In the genomic region with DNA sequence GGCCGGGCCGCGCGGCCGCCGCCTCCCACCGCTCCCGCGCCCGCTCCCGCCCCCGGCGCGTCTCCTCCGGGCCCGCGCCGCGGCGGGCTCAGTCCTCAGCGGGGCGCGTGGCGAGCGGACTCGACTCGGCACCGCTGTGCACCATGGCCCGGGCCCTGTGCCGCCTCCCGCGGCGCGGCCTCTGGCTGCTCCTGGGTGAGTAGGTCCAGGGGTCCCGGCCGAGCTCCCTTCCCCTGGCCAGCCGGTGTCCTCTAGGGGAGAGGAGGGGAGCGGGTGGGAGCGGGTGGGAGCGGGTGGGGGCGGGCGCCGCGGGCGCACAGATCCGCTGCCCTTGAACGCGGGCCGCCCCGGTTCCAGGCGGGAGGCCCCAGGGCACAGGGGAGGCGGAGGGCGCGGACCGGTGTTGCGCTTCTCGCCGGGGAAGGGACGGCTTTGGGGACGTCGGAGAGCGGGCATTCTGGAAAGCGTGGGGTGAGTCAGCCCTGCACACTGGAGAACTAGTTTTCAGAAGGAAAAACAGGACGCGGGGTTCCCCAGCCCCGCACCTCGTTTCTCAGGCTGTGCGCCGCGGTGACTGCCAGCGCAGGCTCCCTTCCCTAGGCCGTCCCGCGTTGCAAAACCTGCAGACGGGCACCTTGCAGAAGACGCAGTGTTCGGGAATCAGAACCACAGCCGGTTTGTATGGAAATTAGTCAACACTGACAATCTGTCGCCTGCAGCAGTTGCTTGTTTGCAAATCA, we compare ENCODE assay signal across 8 cellular contexts. TPM values are rescaled to one million over a fixed set of nuclear protein-coding genes. Genes with fewer than 3 reads are reported as not detected.
DNase-seq lines count a peak whose midpoint lies in the region; ATAC-seq lines count a peak whose summit lies in the region.

A gene (plus strand): TSS at position 91 of the 740 bp plus-strand sequence. CDS start 53 bp downstream, at position 144.

- H3K36me3 ChIP-seq in stomach smooth muscle (ENCODE audit: control insufficient read depth in 2 of 2, insufficient read depth in 2 of 2, low read length in 2 of 2) = no peaks in the 10 kb centered on the region

- H3K4me1 ChIP-seq in stomach smooth muscle (ENCODE audit: control insufficient read depth, insufficient read depth, low read length) = peaks cover 40% of the 10 kb centered on the region

- peak; percentile 85 for DNase-seq in DMS 273 (lab: John Stamatoyannopoulos, UW; ENCODE audit: unreplicated experiment)
- peak; percentile 85 for DNase-seq in NCI-H526 treated with DMSO at 0.1 percent for 48 hours (lab: John Stamatoyannopoulos, UW)
- DNase-seq in cerebellum (ENCODE audit: low spot score) = peak; percentile 15
- peak; percentile 48 for DNase-seq in left lobe of liver (ENCODE audit: low spot score)
- DNase-seq in HK-2 (ENCODE audit: unreplicated experiment) = no peak

- H3K27me3 ChIP-seq in stomach smooth muscle (ENCODE audit: control insufficient read depth in 1 of 2, insufficient read depth in 2 of 2, low read length in 2 of 2) = no peaks in the 10 kb centered on the region

- H3K27ac ChIP-seq in stomach smooth muscle (ENCODE audit: low read length) = peak within 1 kb of the TSS; percentile 94

- ATAC-seq in left lobe of liver = peak; percentile 57
- no peak for ATAC-seq in GM21619 (IDR thresholded peaks at IDR 0.05; ENCODE audit: unreplicated experiment)
- ATAC-seq in HG02678 (IDR thresholded peaks at IDR 0.05; ENCODE audit: unreplicated experiment) = no peak

- peak within 1 kb of the TSS; percentile 83 to 92 for H3K4me3 ChIP-seq in stomach smooth muscle (ENCODE audit: low read length in 2 of 2)

- H3K9ac ChIP-seq in stomach smooth muscle (ENCODE audit: low read length in 2 of 2) = peak within 1 kb of the TSS; percentile 79 to 90

- H3K9me3 ChIP-seq in stomach smooth muscle (ENCODE audit: control insufficient read depth in 2 of 2, low read length in 2 of 2) = no peaks in the 10 kb centered on the region

RNA-seq across cellular contexts. Expression of the gene that starts here (rescaled TPM):
- total RNA-seq in cerebellum (4.6 TPM), left lobe of liver (10.0 TPM)
